22 cellular contexts compared by ENCODE assay signal in genomic region chr12:68890701-68891113, GRCh38. TPM values are rescaled to one million over a fixed set of nuclear protein-coding genes. Genes with fewer than 3 reads are reported as not detected.
A peak's percentile ranks its signal among the peaks of the same experiment; 100 is the strongest.
DNase-seq lines count a peak whose midpoint lies in the region; ATAC-seq and TF ChIP-seq lines count a peak whose summit lies in the region.
"Had no signal": no experiment of that assay in that cellular context is flagged by ENCODE, and none has a peak within 500 bp of the region (broad histone marks: within the 10 kb centered on the region; RNA-seq: fewer than 3 reads in every experiment).

No MANE protein-coding gene starts in this region.

- intact Hi-C loops in heart left ventricle (cut with DNase I): no loop called here
- intact Hi-C loops in left colon (cut with DNase I, micrococcal nuclease): loop anchor here in 1 of 2 donors (10.0 kb wide), 1 partner anchor 174 kb away; no protein-coding TSS in a partner anchor
- intact Hi-C loops in esophagus muscularis mucosa (cut with DNase I): no loop called here

- H3K9me3 Mint-ChIP-seq in progenitor cell of endocrine pancreas (ENCODE audit: low read depth): no peaks in the 10 kb centered on the region
- no peaks in the 10 kb centered on the region for H3K9me3 Mint-ChIP-seq in effector memory CD8-positive, alpha-beta T cell
- H3K9me3 Mint-ChIP-seq: activated B cell treated with CpG ODN at 0.5 μM for 24 hours had no signal

- H3K4me1 ChIP-seq in heart left ventricle (no peaks in the 10 kb centered on the region), right atrium auricular region (no peaks in the 10 kb centered on the region), esophagus muscularis mucosa (no peaks in the 10 kb centered on the region)
- H3K4me1 ChIP-seq: A549, body of pancreas had no signal

- H3K4me3 Mint-ChIP-seq in progenitor cell of endocrine pancreas (ENCODE audit: low read depth): no peak overlapping the region
- H3K4me3 Mint-ChIP-seq in effector memory CD8-positive, alpha-beta T cell: no peak overlapping the region
- H3K4me3 Mint-ChIP-seq: activated B cell treated with CpG ODN at 0.5 μM for 24 hours; activated CD4-positive, alpha-beta memory T cell treated with anti-CD3 and anti-CD28 coated beads, Interleukin-2, amount 10 ng/mL, durations not matched to agents 7 days and 5 days had no signal

- H3K36me3 Mint-ChIP-seq in progenitor cell of endocrine pancreas (ENCODE audit: insufficient read depth): peaks cover 4% of the 10 kb centered on the region
- H3K36me3 Mint-ChIP-seq in effector memory CD8-positive, alpha-beta T cell (ENCODE audit: insufficient read depth): no peaks in the 10 kb centered on the region

- H3K9me3 ChIP-seq in heart left ventricle: no peaks in the 10 kb centered on the region
- H3K9me3 ChIP-seq in right atrium auricular region: no peaks in the 10 kb centered on the region
- H3K9me3 ChIP-seq in esophagus muscularis mucosa: no peaks in the 10 kb centered on the region
- H3K9me3 ChIP-seq: A549, body of pancreas, tibial nerve had no signal

- no peaks in the 10 kb centered on the region for H3K27me3 Mint-ChIP-seq in progenitor cell of endocrine pancreas
- H3K27me3 Mint-ChIP-seq in effector memory CD8-positive, alpha-beta T cell: peaks cover 15 to 46% of the 10 kb centered on the region in 2 donors
- H3K27me3 Mint-ChIP-seq: activated B cell treated with CpG ODN at 0.5 μM for 24 hours; activated CD4-positive, alpha-beta memory T cell treated with anti-CD3 and anti-CD28 coated beads, Interleukin-2, amount 10 ng/mL, durations not matched to agents 7 days and 5 days had no signal

- WGBS in heart left ventricle, 4 donors: 68 to 87% (median 79%) methylated on average over 4 of the region's 4 CpGs
- WGBS in esophagus muscularis mucosa: 85% methylated on average over 4 of the region's 4 CpGs

- no peak for TF ChIP-seq EP300 in esophagus muscularis mucosa (IDR thresholded peaks at IDR 0.05)

- peaks cover 4% of the 10 kb centered on the region for H3K4me1 Mint-ChIP-seq in progenitor cell of endocrine pancreas (ENCODE audit: low read depth)
- no peaks in the 10 kb centered on the region for H3K4me1 Mint-ChIP-seq in effector memory CD8-positive, alpha-beta T cell (ENCODE audit: low read depth in 2 of 2)

- no peak for TF ChIP-seq POLR2A in heart left ventricle (IDR thresholded peaks at IDR 0.05)
- no peak for TF ChIP-seq POLR2A in esophagus muscularis mucosa (IDR thresholded peaks at IDR 0.05; ENCODE audit: low read depth)

- TF ChIP-seq CTCF in heart left ventricle (IDR thresholded peaks at IDR 0.05): no peak
- TF ChIP-seq CTCF in right atrium auricular region (IDR thresholded peaks at IDR 0.05): no peak
- TF ChIP-seq CTCF in esophagus muscularis mucosa (IDR thresholded peaks at IDR 0.05): no peak
- no peak for TF ChIP-seq CTCF in progenitor cell of endocrine pancreas (IDR thresholded peaks at IDR 0.05; ENCODE audit: unreplicated experiment)

- ATAC-seq in heart left ventricle (peak; percentile 53 to 67 (median 61)), left colon (peak; percentile 42), GM21528 (IDR thresholded peaks at IDR 0.05; ENCODE audit: low FRiP score, unreplicated experiment) (no peak)
- no peak for ATAC-seq in effector memory CD8-positive, alpha-beta T cell (replicated peaks)
- ATAC-seq: A549; body of pancreas; stimulated activated naive CD8-positive, alpha-beta T cell treated with anti-CD3 and anti-CD28 coated beads, Interleukin-15, Interleukin-2, amounts not matched to agents 100 U/mL and 50 U/mL, for 24 hours had no signal

- H3K27ac ChIP-seq in heart left ventricle (peak overlapping the region in 9 of 12 donors; percentile 10 to 62 (median 39)), right atrium auricular region (no peak overlapping the region), esophagus muscularis mucosa (replicated peaks in 1 of 4) (no peak overlapping the region)
- H3K27ac ChIP-seq: A549, body of pancreas, tibial nerve had no signal

- no peaks in the 10 kb centered on the region for H3K36me3 ChIP-seq in heart left ventricle
- no peaks in the 10 kb centered on the region for H3K36me3 ChIP-seq in right atrium auricular region
- no peaks in the 10 kb centered on the region for H3K36me3 ChIP-seq in esophagus muscularis mucosa
- H3K36me3 ChIP-seq: tibial nerve had no signal

- no peaks in the 10 kb centered on the region for H3K27me3 ChIP-seq in heart left ventricle
- H3K27me3 ChIP-seq in right atrium auricular region: no peaks in the 10 kb centered on the region
- H3K27me3 ChIP-seq in esophagus muscularis mucosa: no peaks in the 10 kb centered on the region
- H3K27me3 ChIP-seq: body of pancreas, tibial nerve had no signal

- DNase-seq in heart left ventricle (peak in 1 of 5 donors; percentile 33), right atrium auricular region (ENCODE audit: low spot score) (no peak), left colon (no peak), renal cortical epithelial cell (ENCODE audit: low read depth) (peak; percentile 58), esophagus muscularis mucosa (ENCODE audit: extremely low spot score) (no peak), progenitor cell of endocrine pancreas (ENCODE audit: low spot score, unreplicated experiment) (no peak)
- no peak for DNase-seq in effector memory CD8-positive, alpha-beta T cell
- DNase-seq: activated B cell treated with CpG ODN at 0.5 μM for 24 hours; activated CD4-positive, alpha-beta memory T cell treated with anti-CD3 and anti-CD28 coated beads, Interleukin-2, amount 10 ng/mL, durations not matched to agents 7 days and 5 days; activated T-cell treated with anti-CD3 and anti-CD28 coated beads for 4 hours; KBM-7; NCI-H1436; NCI-H82; OCI-M1; retina; stimulated activated naive CD8-positive, alpha-beta T cell treated with anti-CD3 and anti-CD28 coated beads, Interleukin-15, Interleukin-2, amounts not matched to agents 100 U/mL and 50 U/mL, for 24 hours; T-helper 9 cell had no signal

- H3K27ac Mint-ChIP-seq in progenitor cell of endocrine pancreas: no peak overlapping the region
- no peak overlapping the region for H3K27ac Mint-ChIP-seq in effector memory CD8-positive, alpha-beta T cell
- H3K27ac Mint-ChIP-seq: activated CD4-positive, alpha-beta memory T cell treated with anti-CD3 and anti-CD28 coated beads, Interleukin-2, amount 10 ng/mL, durations not matched to agents 7 days and 5 days had no signal

- no peak overlapping the region for H3K4me3 ChIP-seq in heart left ventricle
- no peak overlapping the region for H3K4me3 ChIP-seq in right atrium auricular region
- H3K4me3 ChIP-seq in esophagus muscularis mucosa: no peak overlapping the region
- H3K4me3 ChIP-seq: A549, body of pancreas, lung, tibial nerve had no signal

RNA-seq across cellular contexts. Expression of gene CPM, which starts 42.3 kb away (rescaled TPM):
- total RNA-seq in heart left ventricle (10 to 100 TPM in 3 of 9 donors, 1 to 10 TPM in 6; 2.0 to 25.4 (median 8.8) TPM), right atrium auricular region (10 to 100 TPM; 19.8 to 21.9 TPM), left colon (100 to 1,000 TPM in 1 of 2 donors, 10 to 100 TPM in 1; 98.0 to 109 TPM), renal cortical epithelial cell (90.3 and 219 TPM in 2 replicates), esophagus muscularis mucosa (10 to 100 TPM; 30.2 to 51.9 (median 35.0) TPM), progenitor cell of endocrine pancreas (28.0 and 32.1 TPM in 2 replicates)
- polyA plus RNA-seq in heart left ventricle: 10 to 100 TPM in 1 of 2 donors, 1 to 10 TPM in 1; 3.4 to 10.7 TPM

Comparison
In these comparisons a context has a peak if more than half of its experiments do, and no peak if none do; other contexts are left out.
1. H3K27ac ChIP-seq: peak in heart left ventricle (9 of 12); none in right atrium auricular region (0 of 2) and esophagus muscularis mucosa (0 of 4).
2. ATAC-seq: peak in heart left ventricle (4 of 4) and left colon (single experiment); none in effector memory CD8-positive, alpha-beta T cell (single experiment) and GM21528 (single experiment).